8 cellular contexts compared by ENCODE assay signal in genomic region chr4:128551280-128551679, GRCh38.
"Had no signal": no experiment of that assay in that cellular context is flagged by ENCODE, and none has a peak within 500 bp of the region (broad histone marks: within the 10 kb centered on the region; RNA-seq: fewer than 3 reads in every experiment).

No MANE protein-coding gene starts in this region.

- DNase-seq: GM23248, GOT3, H7, KG1 had no signal

- FAIRE-seq: HTR-8/SVneo had no signal

- H2AFZ ChIP-seq: GM23248 had no signal

- H3K27ac Mint-ChIP-seq: IgD-negative memory B cell had no signal

- H3K9me3 ChIP-seq: HAP-1 had no signal

- H3K4me3 ChIP-seq: GM23248, HAP-1 had no signal

- H3K36me3 ChIP-seq: HAP-1 had no signal

- H3K27ac ChIP-seq: GM23248 had no signal

- H3K36me3 Mint-ChIP-seq: IgD-negative memory B cell had no signal

- H3K9ac ChIP-seq: GM23248 had no signal

- ATAC-seq: HCT116 had no signal
